ENCODE assay signal across 9 cellular contexts in the genomic region with DNA sequence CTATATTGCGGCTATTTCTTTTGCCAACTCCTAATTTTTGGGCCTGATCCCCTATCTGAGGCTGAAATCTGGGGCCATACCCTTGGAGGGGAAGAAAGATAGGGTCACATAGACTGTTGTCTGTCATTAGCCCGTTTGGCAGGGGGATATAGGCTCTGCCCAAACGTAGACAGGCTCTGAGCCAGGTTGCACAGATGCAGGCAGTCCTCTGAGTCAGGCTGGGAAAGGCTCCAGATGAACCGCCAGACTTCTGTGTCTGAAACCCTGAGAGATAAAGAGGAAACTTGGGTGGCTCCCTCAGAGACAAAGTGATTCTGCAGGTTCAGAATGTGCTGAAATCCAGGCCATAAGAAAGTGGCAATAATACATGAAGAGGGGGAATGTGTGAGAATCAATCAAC. TPM values are rescaled to one million over a fixed set of nuclear protein-coding genes. Genes with fewer than 3 reads are reported as not detected.
DNase-seq lines count a peak whose midpoint lies in the region; ATAC-seq, FAIRE-seq and TF ChIP-seq lines count a peak whose summit lies in the region.
"Had no signal": no experiment of that assay in that cellular context is flagged by ENCODE, and none has a peak within 500 bp of the region (broad histone marks: within the 10 kb centered on the region; RNA-seq: fewer than 3 reads in every experiment).

No MANE protein-coding gene starts in this region.

- ATAC-seq in activated CD8-positive, alpha-beta T cell treated with anti-CD3 and anti-CD28 coated beads, Interleukin-2, amount 10 ng/mL, durations not matched to agents 7 days and 5 days: no peak
- ATAC-seq in left ventricle myocardium superior: peak; percentile 20
- ATAC-seq in HG03045 (IDR thresholded peaks at IDR 0.05; ENCODE audit: unreplicated experiment): no peak
- ATAC-seq in HG02610 (IDR thresholded peaks at IDR 0.05; ENCODE audit: unreplicated experiment): no peak

- no peak overlapping the region for H3K4me3 Mint-ChIP-seq in activated CD8-positive, alpha-beta T cell treated with anti-CD3 and anti-CD28 coated beads, Interleukin-2, amount 10 ng/mL, durations not matched to agents 7 days and 5 days

- H3K9me3 Mint-ChIP-seq in activated CD8-positive, alpha-beta T cell treated with anti-CD3 and anti-CD28 coated beads, Interleukin-2, amount 10 ng/mL, durations not matched to agents 7 days and 5 days (ENCODE audit: insufficient read depth): no peaks in the 10 kb centered on the region

- no peaks in the 10 kb centered on the region for H3K27me3 Mint-ChIP-seq in activated CD8-positive, alpha-beta T cell treated with anti-CD3 and anti-CD28 coated beads, Interleukin-2, amount 10 ng/mL, durations not matched to agents 7 days and 5 days (ENCODE audit: low read depth)

- peaks cover 55% of the 10 kb centered on the region for H3K4me1 Mint-ChIP-seq in activated CD8-positive, alpha-beta T cell treated with anti-CD3 and anti-CD28 coated beads, Interleukin-2, amount 10 ng/mL, durations not matched to agents 7 days and 5 days (ENCODE audit: low read depth)

- H3K27ac Mint-ChIP-seq in activated CD8-positive, alpha-beta T cell treated with anti-CD3 and anti-CD28 coated beads, Interleukin-2, amount 10 ng/mL, durations not matched to agents 7 days and 5 days: peak overlapping the region; percentile 50

- peaks cover 22% of the 10 kb centered on the region for H3K36me3 Mint-ChIP-seq in activated CD8-positive, alpha-beta T cell treated with anti-CD3 and anti-CD28 coated beads, Interleukin-2, amount 10 ng/mL, durations not matched to agents 7 days and 5 days (ENCODE audit: low read depth)

- intact Hi-C loops in left ventricle myocardium superior (cut with micrococcal nuclease): no loop called here

- TF ChIP-seq POLR2A in GM12891 (IDR thresholded peaks at IDR 0.05; ENCODE audit: low read depth, low read length): no peak

- CTCF ChIA-PET in activated CD8-positive, alpha-beta T cell treated with anti-CD3 and anti-CD28 coated beads, Interleukin-2, amount 10 ng/mL, durations not matched to agents 7 days and 5 days (lab: Charles Lee): interaction anchor here (7.3 kb wide), 1 partner anchor 62 kb away, joined by 85 read pairs; no protein-coding TSS in a partner anchor

- POLR2A ChIA-PET in activated CD8-positive, alpha-beta T cell treated with anti-CD3 and anti-CD28 coated beads, Interleukin-2, amount 10 ng/mL, durations not matched to agents 7 days and 5 days (lab: Charles Lee): no interaction called here

- FAIRE-seq in RCC 7860 (lab: Jason Lieb, UNC): no peak
- FAIRE-seq in GM12891 (lab: Jason Lieb, UNC): no peak

- DNase-seq in HUDEP-2 (lab: John Stamatoyannopoulos, UW; ENCODE audit: unreplicated experiment in 76 of 76): peak in 74 of 76 experiments; percentile 31 to 96 (median 88)
- DNase-seq in activated CD8-positive, alpha-beta T cell treated with anti-CD3 and anti-CD28 coated beads, Interleukin-2, amount 10 ng/mL, durations not matched to agents 7 days and 5 days: no peak
- DNase-seq in left ventricle myocardium superior: peak; percentile 82
- peak; percentile 65 for DNase-seq in superior temporal gyrus (ENCODE audit: extremely low spot score)
- DNase-seq in RCC 7860 (ENCODE audit: low spot score): no peak
- DNase-seq in GM12891 (ENCODE audit: insufficient read length, low spot score): no peak
- DNase-seq: NCI-H748 treated with DMSO at 0.1 percent for 48 hours had no signal

TF ChIP-seq in GM12891, 5 proteins besides CTCF, POLR2A, EP300 and RAD21:
- no peak for TF ChIP-seq TAF1 (IDR thresholded peaks at IDR 0.05; ENCODE audit: low read depth, low read length)
- TF ChIP-seq POU2F2 (IDR thresholded peaks at IDR 0.05; ENCODE audit: low read depth, low read length): no peak
- TF ChIP-seq PAX5 (IDR thresholded peaks at IDR 0.05; ENCODE audit: insufficient read depth, low read length, severe bottlenecking): no peak
- TF ChIP-seq POLR2AphosphoS5 (IDR thresholded peaks at IDR 0.05; ENCODE audit: low read depth, low read length): no peak
- no peak for TF ChIP-seq SPI1 (IDR thresholded peaks at IDR 0.05; ENCODE audit: low read depth, low read length)

RNA-seq across cellular contexts. Expression of gene CAP1, which starts 4.0 kb away (rescaled TPM):
- 100 to 1,000 TPM; 805 to 847 TPM for total RNA-seq in activated CD8-positive, alpha-beta T cell treated with anti-CD3 and anti-CD28 coated beads, Interleukin-2, amount 10 ng/mL, durations not matched to agents 7 days and 5 days
- total RNA-seq in left ventricle myocardium superior: 69.1 TPM
- polyA plus RNA-seq in GM12891 (2012; ENCODE audit: low read depth, missing spikeins): 324 TPM

Comparison
In these comparisons a context has a peak if more than half of its experiments do, and no peak if none do; other contexts are left out.
1. DNase-seq: peak in HUDEP-2 (74 of 76), left ventricle myocardium superior (single experiment) and superior temporal gyrus (single experiment); none in activated CD8-positive, alpha-beta T cell treated with anti-CD3 and anti-CD28 coated beads, Interleukin-2, amount 10 ng/mL, durations not matched to agents 7 days and 5 days (single experiment), RCC 7860 (single experiment) and GM12891 (single experiment).
2. RNA of gene CAP1, which starts 4.0 kb away (total RNA-seq): 805 to 847 TPM in activated CD8-positive, alpha-beta T cell treated with anti-CD3 and anti-CD28 coated beads, Interleukin-2, amount 10 ng/mL, durations not matched to agents 7 days and 5 days; 69.1 TPM in left ventricle myocardium superior (single experiment); every median in the first group is over 10 times any median in the second.